ENCODE assay signal across 10 cellular contexts in genomic region chr16:85238233-85238647, GRCh38.
DNase-seq lines count a peak whose midpoint lies in the region; ATAC-seq, FAIRE-seq and TF ChIP-seq lines count a peak whose summit lies in the region.
"Had no signal": no experiment of that assay in that cellular context is flagged by ENCODE, and none has a peak within 500 bp of the region (broad histone marks: within the 10 kb centered on the region; RNA-seq: fewer than 3 reads in every experiment).

No MANE protein-coding gene starts in this region.

- H2AFZ ChIP-seq in GM23248 (no peak overlapping the region), hepatocyte (no peak overlapping the region)

- H4K20me1 ChIP-seq in GM23248 (ENCODE audit: insufficient read depth) (no peaks in the 10 kb centered on the region), hepatocyte (ENCODE audit: insufficient read depth, poor library complexity, severe bottlenecking) (no peaks in the 10 kb centered on the region)

- DNase-seq in GM23248 = peak; percentile 91
- peak; percentile 66 for DNase-seq in astrocyte of the cerebellum (ENCODE audit: low read depth)
- peak; percentile 90 for DNase-seq in hepatocyte (ENCODE audit: low spot score)
- peak; percentile 33 for DNase-seq in stomach
- DNase-seq in AML-193 (lab: John Stamatoyannopoulos, UW) = no peak
- no peak for DNase-seq in activated T-helper 1 cell treated with anti-CD3 and anti-CD28 coated beads, Interleukin-12 subunit alpha, Interleukin-12 subunit beta, Interleukin-2, Interleukin-4 antibody, amounts not matched to agents 30 ng/mL and 10 ng/mL and 1 ng/mL, durations not matched to agents 14 hours and 24 hours and 36 hours (ENCODE audit: low spot score)
- no peak for DNase-seq in urothelium cell line (ENCODE audit: low spot score)
- DNase-seq: activated CD4-positive, alpha-beta T cell treated with anti-CD3 and anti-CD28 coated beads for 36 hours had no signal

- H3K4me3 Mint-ChIP-seq in activated T-helper 1 cell treated with anti-CD3 and anti-CD28 coated beads, Interleukin-12 subunit alpha, Interleukin-12 subunit beta, Interleukin-2, Interleukin-4 antibody, amounts not matched to agents 30 ng/mL and 10 ng/mL and 1 ng/mL, durations not matched to agents 14 hours and 24 hours and 36 hours = no peak overlapping the region
- H3K4me3 Mint-ChIP-seq: activated CD4-positive, alpha-beta T cell treated with anti-CD3 and anti-CD28 coated beads for 36 hours; stimulated activated naive CD8-positive, alpha-beta T cell treated with anti-CD3 and anti-CD28 coated beads, Interleukin-15, Interleukin-2, amounts not matched to agents 100 ng/mL and 50 ng/mL, for 24 hours had no signal

- H3F3A ChIP-seq in GM23248 (ENCODE audit: insufficient read depth) = peaks cover 18% of the 10 kb centered on the region

- H3K27me3 Mint-ChIP-seq in activated T-helper 1 cell treated with anti-CD3 and anti-CD28 coated beads, Interleukin-12 subunit alpha, Interleukin-12 subunit beta, Interleukin-2, Interleukin-4 antibody, amounts not matched to agents 30 ng/mL and 10 ng/mL and 1 ng/mL, durations not matched to agents 14 hours and 24 hours and 36 hours (ENCODE audit: insufficient read depth) = peaks cover 19% of the 10 kb centered on the region

- TF ChIP-seq POLR2A in stomach (IDR thresholded peaks at IDR 0.05) = no peak

- FAIRE-seq in urothelium cell line (lab: Jason Lieb, UNC) = no peak

- no peak overlapping the region for H3K27ac Mint-ChIP-seq in activated T-helper 1 cell treated with anti-CD3 and anti-CD28 coated beads, Interleukin-12 subunit alpha, Interleukin-12 subunit beta, Interleukin-2, Interleukin-4 antibody, amounts not matched to agents 30 ng/mL and 10 ng/mL and 1 ng/mL, durations not matched to agents 14 hours and 24 hours and 36 hours
- H3K27ac Mint-ChIP-seq: activated CD4-positive, alpha-beta T cell treated with anti-CD3 and anti-CD28 coated beads for 36 hours; stimulated activated naive CD8-positive, alpha-beta T cell treated with anti-CD3 and anti-CD28 coated beads, Interleukin-15, Interleukin-2, amounts not matched to agents 100 ng/mL and 50 ng/mL, for 24 hours had no signal

- no peaks in the 10 kb centered on the region for H3K4me1 Mint-ChIP-seq in activated T-helper 1 cell treated with anti-CD3 and anti-CD28 coated beads, Interleukin-12 subunit alpha, Interleukin-12 subunit beta, Interleukin-2, Interleukin-4 antibody, amounts not matched to agents 30 ng/mL and 10 ng/mL and 1 ng/mL, durations not matched to agents 14 hours and 24 hours and 36 hours (ENCODE audit: low read depth)
- H3K4me1 Mint-ChIP-seq: activated CD4-positive, alpha-beta T cell treated with anti-CD3 and anti-CD28 coated beads for 36 hours had no signal

- TF ChIP-seq EP300 in stomach (IDR thresholded peaks at IDR 0.05) = no peak

- H3K27ac ChIP-seq in GM23248 (peak overlapping the region; percentile 28), hepatocyte (peak overlapping the region; percentile 97), stomach (peak overlapping the region in 3 of 5 donors; percentile 32 to 74 (median 66))

- intact Hi-C loops in stomach (cut with DNase I; ENCODE audit: low total_unique reads) = no loop called here
- intact Hi-C loops in activated T-helper 1 cell treated with anti-CD3 and anti-CD28 coated beads, Interleukin-12 subunit alpha, Interleukin-12 subunit beta, Interleukin-2, Interleukin-4 antibody, amounts not matched to agents 30 ng/mL and 10 ng/mL and 1 ng/mL, durations not matched to agents 14 hours and 24 hours and 36 hours (cut with micrococcal nuclease) = no loop called here

- H3K9me2 ChIP-seq in GM23248 (ENCODE audit: insufficient read depth) (no peaks in the 10 kb centered on the region), hepatocyte (replicated peaks; ENCODE audit: insufficient read depth) (no peaks in the 10 kb centered on the region)

- H3K9ac ChIP-seq in GM23248 = peak overlapping the region; percentile 55

- peak; percentile 36 for TF ChIP-seq CTCF in astrocyte of the cerebellum (IDR thresholded peaks at IDR 0.05; ENCODE audit: low read depth, low read length, missing control alignments)
- TF ChIP-seq CTCF in hepatocyte (IDR thresholded peaks at IDR 0.05; ENCODE audit: poor library complexity) = peak; percentile 30
- no peak for TF ChIP-seq CTCF in stomach (IDR thresholded peaks at IDR 0.05)

- H3K4me1 ChIP-seq in GM23248 (ENCODE audit: insufficient read depth) (peaks cover 44% of the 10 kb centered on the region), hepatocyte (ENCODE audit: insufficient read depth) (peaks cover 35% of the 10 kb centered on the region), stomach (peaks cover 22 to 51% (median 41%) of the 10 kb centered on the region in 4 donors)

- H3K36me3 ChIP-seq in GM23248 (ENCODE audit: low read depth) (no peaks in the 10 kb centered on the region), hepatocyte (replicated peaks; ENCODE audit: insufficient read depth, low read depth) (no peaks in the 10 kb centered on the region), stomach (no peaks in the 10 kb centered on the region)

- H3K9me3 ChIP-seq in GM23248 (ENCODE audit: low read depth) (no peaks in the 10 kb centered on the region), hepatocyte (ENCODE audit: low read depth) (no peaks in the 10 kb centered on the region), stomach (no peaks in the 10 kb centered on the region)

- in situ Hi-C loops in GM23248 (cut with MboI) (no loop called here), astrocyte of the cerebellum (cut with HindIII; ENCODE audit: low sequenced_read_pairs) (no loop called here)

- H3K4me2 ChIP-seq in GM23248 (ENCODE audit: unreplicated experiment) (no peak overlapping the region), hepatocyte (peak overlapping the region; percentile 42)

- ATAC-seq in GM21526 (IDR thresholded peaks at IDR 0.05; ENCODE audit: low FRiP score, unreplicated experiment) = no peak
- ATAC-seq: activated CD4-positive, alpha-beta T cell treated with anti-CD3 and anti-CD28 coated beads for 36 hours had no signal

- H3K36me3 Mint-ChIP-seq in activated T-helper 1 cell treated with anti-CD3 and anti-CD28 coated beads, Interleukin-12 subunit alpha, Interleukin-12 subunit beta, Interleukin-2, Interleukin-4 antibody, amounts not matched to agents 30 ng/mL and 10 ng/mL and 1 ng/mL, durations not matched to agents 14 hours and 24 hours and 36 hours (ENCODE audit: low read depth) = no peaks in the 10 kb centered on the region

- H3K4me3 ChIP-seq in GM23248 (no peak overlapping the region), astrocyte of the cerebellum (ENCODE audit: low read depth, low read length) (no peak overlapping the region), hepatocyte (no peak overlapping the region), stomach (no peak overlapping the region)

- H3K9me3 Mint-ChIP-seq in activated T-helper 1 cell treated with anti-CD3 and anti-CD28 coated beads, Interleukin-12 subunit alpha, Interleukin-12 subunit beta, Interleukin-2, Interleukin-4 antibody, amounts not matched to agents 30 ng/mL and 10 ng/mL and 1 ng/mL, durations not matched to agents 14 hours and 24 hours and 36 hours = no peaks in the 10 kb centered on the region
- H3K9me3 Mint-ChIP-seq: stimulated activated naive CD8-positive, alpha-beta T cell treated with anti-CD3 and anti-CD28 coated beads, Interleukin-15, Interleukin-2, amounts not matched to agents 100 ng/mL and 50 ng/mL, for 24 hours had no signal

- H3K79me2 ChIP-seq in GM23248 (ENCODE audit: insufficient read depth) (peaks cover 64% of the 10 kb centered on the region), hepatocyte (peaks cover 30% of the 10 kb centered on the region)

- H3K27me3 ChIP-seq in GM23248 (replicated peaks; ENCODE audit: insufficient read depth) = no peaks in the 10 kb centered on the region
- no peaks in the 10 kb centered on the region for H3K27me3 ChIP-seq in hepatocyte
- H3K27me3 ChIP-seq in stomach = peaks cover 0 to 28% (median 17%) of the 10 kb centered on the region in 3 donors

- 8 to 18% methylated on average over 17 of the region's 17 CpGs for WGBS in GM23248 (ENCODE audit: low coverage in 1 of 2, low lambda C conversion rate in 2 of 2, missing lambda C conversion rate in 2 of 2), 2 experiments
- WGBS in hepatocyte (ENCODE audit: low lambda C conversion rate, missing lambda C conversion rate) = 53% methylated on average over 16 of the region's 17 CpGs
- 23 to 70% (median 45%) methylated on average over 7 to 17 of the region's 17 CpGs for WGBS in stomach, 5 donors

Comparison
In these comparisons a context has a peak if more than half of its experiments do, and no peak if none do; other contexts are left out.
1. DNase-seq: peak in GM23248 (single experiment), astrocyte of the cerebellum (single experiment), hepatocyte (single experiment) and stomach (single experiment); none in AML-193 (0 of 2), activated T-helper 1 cell treated with anti-CD3 and anti-CD28 coated beads, Interleukin-12 subunit alpha, Interleukin-12 subunit beta, Interleukin-2, Interleukin-4 antibody, amounts not matched to agents 30 ng/mL and 10 ng/mL and 1 ng/mL, durations not matched to agents 14 hours and 24 hours and 36 hours (single experiment) and urothelium cell line (single experiment).
2. H3K27ac ChIP-seq: peak in every context shown above with its lines; median percentile 97 in hepatocyte; 66 in stomach; 28 in GM23248.
3. CTCF ChIP-seq: peak in astrocyte of the cerebellum (single experiment) and hepatocyte (single experiment); none in stomach (0 of 7).